Comparison of ENCODE assay signal across 8 cellular contexts in genomic region chr17:2786176-2786881, GRCh38. TPM values are rescaled to one million over a fixed set of nuclear protein-coding genes. Genes with fewer than 3 reads are reported as not detected.
DNase-seq lines count a peak whose midpoint lies in the region; ATAC-seq and TF ChIP-seq lines count a peak whose summit lies in the region.

No MANE protein-coding gene starts in this region.

- no peak overlapping the region for H3K9ac ChIP-seq in GM23248

- H3K27ac ChIP-seq in CD4-positive, CD25-positive, alpha-beta regulatory T cell (ENCODE audit: insufficient read depth, low read length, poor library complexity, severe bottlenecking), result no peak overlapping the region
- H3K27ac ChIP-seq in GM23248 (no peak overlapping the region), SJSA1 (no peak overlapping the region), testis (peak overlapping the region; percentile 34 to 54)

- H3K27me3 Mint-ChIP-seq in CD4-positive, CD25-positive, alpha-beta regulatory T cell, result no peaks in the 10 kb centered on the region

- H3K4me1 Mint-ChIP-seq in CD4-positive, CD25-positive, alpha-beta regulatory T cell, result peaks cover 4 to 23% (median 7%) of the 10 kb centered on the region in 4 donors

- H3K27ac Mint-ChIP-seq in CD4-positive, CD25-positive, alpha-beta regulatory T cell, result peak overlapping the region in 1 of 3 donors; percentile 56

- peak; percentile 81 to 92 (median 86) for DNase-seq in CD4-positive, CD25-positive, alpha-beta regulatory T cell
- peak; percentile 79 for DNase-seq in GM23248
- peak; percentile 67 for DNase-seq in NCI-H1105 (lab: John Stamatoyannopoulos, UW)
- DNase-seq in SJSA1 (ENCODE audit: low read depth in 1 of 2, low spot score in 2 of 2), result peak; percentile 81 to 83
- peak; percentile 96 for DNase-seq in activated effector memory CD4-positive, alpha-beta T cell treated with anti-CD3 and anti-CD28 coated beads, Interleukin-2, amount 50 U/mL, for 16 hours
- DNase-seq in foreskin melanocyte, result peak; percentile 56
- peak; percentile 50 for DNase-seq in omental fat pad (ENCODE audit: low spot score)
- peak; percentile 94 for DNase-seq in testis

- no peaks in the 10 kb centered on the region for H4K20me1 ChIP-seq in GM23248 (ENCODE audit: insufficient read depth)

- H3K27me3 ChIP-seq in CD4-positive, CD25-positive, alpha-beta regulatory T cell (ENCODE audit: control insufficient read depth, insufficient read depth, low read length), result no peaks in the 10 kb centered on the region
- H3K27me3 ChIP-seq in GM23248 (replicated peaks; ENCODE audit: insufficient read depth) (0 out of 2 replicates have a peak, but pooled peaks cover 6% of the 10 kb centered on the region), SJSA1 (replicated peaks) (peaks cover 12% of the 10 kb centered on the region; the same call in 1 of the 2 replicates), testis (no peaks in the 10 kb centered on the region)

- WGBS in GM23248 (ENCODE audit: low coverage in 1 of 2, low lambda C conversion rate in 2 of 2, missing lambda C conversion rate in 2 of 2), 2 experiments, result 27 to 30% methylated on average over 20 to 21 of the region's 21 CpGs
- WGBS in testis, 2 donors, result 15 to 21% methylated on average over 20 to 21 of the region's 21 CpGs

- H3K9me3 Mint-ChIP-seq in CD4-positive, CD25-positive, alpha-beta regulatory T cell, result no peaks in the 10 kb centered on the region

- no peaks in the 10 kb centered on the region for H3K36me3 Mint-ChIP-seq in CD4-positive, CD25-positive, alpha-beta regulatory T cell

- TF ChIP-seq CTCF in omental fat pad (IDR thresholded peaks at IDR 0.05), result no peak
- peak; percentile 71 to 82 (median 82) for TF ChIP-seq CTCF in testis (IDR thresholded peaks at IDR 0.05)

- H3K4me3 ChIP-seq in CD4-positive, CD25-positive, alpha-beta regulatory T cell (ENCODE audit: low read depth, low read length), result no peak overlapping the region
- H3K4me3 ChIP-seq in GM23248, result 0 out of 2 replicates have a peak overlapping the region, but pooled peaks have one; percentile 10
- no peak overlapping the region for H3K4me3 ChIP-seq in SJSA1
- peak overlapping the region in 1 of 2 donors; percentile 21 for H3K4me3 ChIP-seq in testis

- H3K4me3 Mint-ChIP-seq in CD4-positive, CD25-positive, alpha-beta regulatory T cell, result peak overlapping the region in 1 of 4 donors; percentile 70

- no peaks in the 10 kb centered on the region for H3K9me3 ChIP-seq in CD4-positive, CD25-positive, alpha-beta regulatory T cell (ENCODE audit: control insufficient read depth in 2 of 2, low read length in 2 of 2)
- no peaks in the 10 kb centered on the region for H3K9me3 ChIP-seq in GM23248 (ENCODE audit: low read depth)
- no peaks in the 10 kb centered on the region for H3K9me3 ChIP-seq in SJSA1 (replicated peaks)
- H3K9me3 ChIP-seq in testis, result no peaks in the 10 kb centered on the region

- TF ChIP-seq POLR2A in testis (IDR thresholded peaks at IDR 0.05), result no peak

- intact Hi-C loops in testis (cut with DNase I; ENCODE audit: low total_unique reads), result no loop called here

- in situ Hi-C loops in GM23248 (cut with MboI), result no loop called here

- peaks cover 22% of the 10 kb centered on the region for H3K4me1 ChIP-seq in CD4-positive, CD25-positive, alpha-beta regulatory T cell (ENCODE audit: control insufficient read depth, insufficient read depth, low read length, poor library complexity, severe bottlenecking)
- H3K4me1 ChIP-seq in GM23248 (ENCODE audit: insufficient read depth) (no peaks in the 10 kb centered on the region), SJSA1 (replicated peaks) (no peaks in the 10 kb centered on the region), testis (peaks cover 11% of the 10 kb centered on the region)

- no peaks in the 10 kb centered on the region for H3K36me3 ChIP-seq in CD4-positive, CD25-positive, alpha-beta regulatory T cell (ENCODE audit: control insufficient read depth, insufficient read depth, low read length)
- H3K36me3 ChIP-seq in GM23248 (ENCODE audit: low read depth), result no peaks in the 10 kb centered on the region
- no peaks in the 10 kb centered on the region for H3K36me3 ChIP-seq in SJSA1
- H3K36me3 ChIP-seq in testis (ENCODE audit: low read depth, missing control alignments), result no peaks in the 10 kb centered on the region

- H3K9me2 ChIP-seq in GM23248 (ENCODE audit: insufficient read depth), result no peaks in the 10 kb centered on the region

- H3F3A ChIP-seq in GM23248 (ENCODE audit: insufficient read depth), result no peaks in the 10 kb centered on the region

- peak; percentile 98 for ATAC-seq in CD4-positive, CD25-positive, alpha-beta regulatory T cell (ENCODE audit: low read depth in 2 of 2)
- peak; percentile 80 for ATAC-seq in omental fat pad (ENCODE audit: low FRiP score)

- peak overlapping the region; percentile 45 for H3K4me2 ChIP-seq in GM23248 (ENCODE audit: unreplicated experiment)

- H2AFZ ChIP-seq in GM23248, result peak overlapping the region; percentile 95

- no peaks in the 10 kb centered on the region for H3K79me2 ChIP-seq in GM23248 (ENCODE audit: insufficient read depth)

RNA-seq across cellular contexts. Expression of gene RAP1GAP2, which starts 9.9 kb away (rescaled TPM):
- total RNA-seq in CD4-positive, CD25-positive, alpha-beta regulatory T cell, result 87.6 TPM
- polyA plus RNA-seq in CD4-positive, CD25-positive, alpha-beta regulatory T cell, result 1 to 10 TPM; 2.7 to 5.8 (median 4.8) TPM
- total RNA-seq in GM23248 (2014; rRNA removed; shearing (Covaris generic)), result 2.0 and 3.8 TPM in 2 replicates
- polyA plus RNA-seq in GM23248 (2016; fragmentation: Nextera tagmentation; extraction: Ambion mirVana) (0.74 and 0.99 TPM in 2 replicates), testis (ENCODE audit: insufficient read depth, low read depth, low replicate concordance) (10.4 TPM)
- total RNA-seq in SJSA1 (2014; rRNA removed; shearing (Covaris generic)), result 2.2 and 2.9 TPM in 2 replicates
- total RNA-seq in omental fat pad (1 to 10 TPM; 4.6 to 8.0 (median 5.6) TPM), testis (10 to 100 TPM; 15.1 to 21.7 TPM)

RNA-seq across cellular contexts. Expression of gene CCDC92B, which starts 36.9 kb away (rescaled TPM):
- 0.12 TPM for total RNA-seq in CD4-positive, CD25-positive, alpha-beta regulatory T cell
- not detected for polyA plus RNA-seq in CD4-positive, CD25-positive, alpha-beta regulatory T cell
- not detected in 2 replicates for total RNA-seq in GM23248 (2014; rRNA removed; shearing (Covaris generic))
- polyA plus RNA-seq in GM23248 (2016; fragmentation: Nextera tagmentation; extraction: Ambion mirVana) (not detected in 2 replicates), testis (ENCODE audit: insufficient read depth, low read depth, low replicate concordance) (2.2 TPM)
- not detected in 2 replicates for total RNA-seq in SJSA1 (2014; rRNA removed; shearing (Covaris generic))
- total RNA-seq in omental fat pad (not detected), testis (1 to 10 TPM; 3.9 to 4.0 TPM)

Comparison
In these comparisons a context has a peak if more than half of its experiments do, and no peak if none do; other contexts are left out.
1. H3K27ac ChIP-seq: peak in testis (2 of 2); none in CD4-positive, CD25-positive, alpha-beta regulatory T cell (single experiment), GM23248 (single experiment) and SJSA1 (single experiment).
2. CTCF ChIP-seq: peak in testis (3 of 3); none in omental fat pad (0 of 3).
3. Peak in every context shown above with its lines, with median percentiles within 50 percentile points of each other: DNase-seq.